9 cellular contexts compared by ENCODE assay signal in the genomic region with DNA sequence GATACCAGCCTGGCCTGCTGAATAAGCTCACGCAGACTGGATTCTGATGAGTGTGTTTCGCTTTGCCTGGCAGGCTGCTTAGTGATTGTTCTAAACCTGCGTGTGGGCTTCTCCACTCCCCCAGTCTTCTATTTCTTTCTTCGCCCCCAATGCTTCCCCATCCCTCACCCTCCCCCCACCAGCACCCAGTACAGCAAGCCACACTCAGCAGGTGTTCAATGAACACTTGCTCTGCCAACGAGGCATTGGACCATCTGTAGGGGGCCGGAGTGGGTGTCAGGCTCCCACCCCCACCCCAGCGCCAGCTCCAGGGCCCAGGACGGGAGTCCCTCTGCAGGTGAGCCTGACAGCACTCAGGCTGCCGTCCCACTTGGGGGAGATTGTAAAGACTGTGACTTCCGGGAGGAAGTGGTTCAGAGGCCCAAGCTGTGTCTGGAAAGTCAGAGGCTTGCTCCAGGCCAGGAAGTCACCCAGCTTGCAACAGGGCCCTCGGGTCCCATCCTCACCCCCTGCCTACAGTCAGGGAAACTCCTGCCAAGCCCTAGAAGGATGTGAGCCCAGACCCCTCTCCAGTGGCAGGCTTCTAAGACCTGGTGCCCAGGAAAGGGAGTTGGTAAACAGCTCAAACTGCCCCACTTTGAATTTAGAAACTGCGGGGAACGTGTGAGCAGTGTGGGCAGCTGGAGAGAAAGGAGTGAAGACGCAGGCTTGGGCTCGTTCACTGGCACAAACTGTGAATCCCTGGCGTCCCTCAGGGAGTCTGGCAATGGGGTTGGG.
DNase-seq lines count a peak whose midpoint lies in the region; ATAC-seq and TF ChIP-seq lines count a peak whose summit lies in the region.
"Had no signal": no experiment of that assay in that cellular context is flagged by ENCODE, and none has a peak within 500 bp of the region (broad histone marks: within the 10 kb centered on the region; RNA-seq: fewer than 3 reads in every experiment).

No MANE protein-coding gene starts in this region.

- H3K36me3 Mint-ChIP-seq in T-cell: no peaks in the 10 kb centered on the region
- H3K36me3 Mint-ChIP-seq in activated naive CD8-positive, alpha-beta T cell treated with anti-CD3 and anti-CD28 coated beads for 36 hours: peaks cover 19% of the 10 kb centered on the region
- H3K36me3 Mint-ChIP-seq in endothelial cell (ENCODE audit: low read depth, unreplicated experiment): peaks cover 5% of the 10 kb centered on the region
- no peaks in the 10 kb centered on the region for H3K36me3 Mint-ChIP-seq in osteocyte (ENCODE audit: unreplicated experiment)

- intact Hi-C loops in sigmoid colon (cut with DNase I): loop anchor here (5.0 to 10.0 kb wide), 4 partner anchors 93 to 628 kb away; partner anchors contain the start of gene CD82

- WGBS in sigmoid colon, 2 donors: 45 to 74% methylated on average over 16 of the region's 16 CpGs

- H3K4me1 ChIP-seq in sigmoid colon: peaks cover 0 to 31% (median 28%) of the 10 kb centered on the region in 4 donors

- H3K27me3 ChIP-seq in sigmoid colon: peaks cover 0 to 6% (median 0%) of the 10 kb centered on the region in 3 donors

- H3K9me3 ChIP-seq in sigmoid colon: no peaks in the 10 kb centered on the region

- TF ChIP-seq CTCF in sigmoid colon (IDR thresholded peaks at IDR 0.05) (no peak), endothelial cell (IDR thresholded peaks at IDR 0.05; ENCODE audit: unreplicated experiment) (no peak), osteocyte (IDR thresholded peaks at IDR 0.05) (no peak)

- no peaks in the 10 kb centered on the region for H3K27me3 Mint-ChIP-seq in T-cell
- H3K27me3 Mint-ChIP-seq in activated naive CD8-positive, alpha-beta T cell treated with anti-CD3 and anti-CD28 coated beads for 36 hours: no peaks in the 10 kb centered on the region
- H3K27me3 Mint-ChIP-seq in endothelial cell (ENCODE audit: unreplicated experiment): peaks cover 8% of the 10 kb centered on the region
- no peaks in the 10 kb centered on the region for H3K27me3 Mint-ChIP-seq in osteocyte (ENCODE audit: unreplicated experiment)

- H3K4me3 Mint-ChIP-seq in T-cell (peak overlapping the region; percentile 41 to 75 (median 47)), endothelial cell (ENCODE audit: unreplicated experiment) (no peak overlapping the region), osteocyte (ENCODE audit: unreplicated experiment) (no peak overlapping the region)
- H3K4me3 Mint-ChIP-seq in activated naive CD8-positive, alpha-beta T cell treated with anti-CD3 and anti-CD28 coated beads for 36 hours: peak overlapping the region; percentile 46

- POLR2A ChIA-PET in T-cell (lab: Charles Lee): interaction anchor here (0.6 to 0.7 kb wide), 4 partner anchors 10 to 972 kb away, joined by 3 to 6 read pairs (median 4); no protein-coding TSS in a partner anchor

- peak overlapping the region; percentile 98 for H3K27ac Mint-ChIP-seq in T-cell
- peak overlapping the region; percentile 93 for H3K27ac Mint-ChIP-seq in activated naive CD8-positive, alpha-beta T cell treated with anti-CD3 and anti-CD28 coated beads for 36 hours
- no peak overlapping the region for H3K27ac Mint-ChIP-seq in endothelial cell (ENCODE audit: unreplicated experiment)
- no peak overlapping the region for H3K27ac Mint-ChIP-seq in osteocyte (ENCODE audit: unreplicated experiment)

- peaks cover 57 to 63% (median 57%) of the 10 kb centered on the region in 3 donors for H3K4me1 Mint-ChIP-seq in T-cell
- peaks cover 48% of the 10 kb centered on the region for H3K4me1 Mint-ChIP-seq in activated naive CD8-positive, alpha-beta T cell treated with anti-CD3 and anti-CD28 coated beads for 36 hours
- peaks cover 27% of the 10 kb centered on the region for H3K4me1 Mint-ChIP-seq in endothelial cell (ENCODE audit: unreplicated experiment)
- H3K4me1 Mint-ChIP-seq in osteocyte (ENCODE audit: unreplicated experiment): peaks cover 42% of the 10 kb centered on the region

- H3K4me3 ChIP-seq in sigmoid colon: no peak overlapping the region

- H3K36me3 ChIP-seq in sigmoid colon: no peaks in the 10 kb centered on the region

- ATAC-seq in GM21825 (IDR thresholded peaks at IDR 0.05; ENCODE audit: unreplicated experiment): peak; percentile 85
- ATAC-seq in T-cell (replicated peaks in 1 of 4): peak; percentile 88 to 98 (median 95)
- no peak for ATAC-seq in HG03025 (IDR thresholded peaks at IDR 0.05; ENCODE audit: low FRiP score, unreplicated experiment)

- H3K27ac ChIP-seq in sigmoid colon: peak overlapping the region in 3 of 4 donors; percentile 74 to 84 (median 76)
- H3K27ac ChIP-seq: C4-2B had no signal

- CTCF ChIA-PET in T-cell (lab: Charles Lee): interaction anchor here (0.6 to 1.5 kb wide), 6 partner anchors 11 to 144 kb away, joined by 3 to 6 read pairs (median 6); no protein-coding TSS in a partner anchor

- no peak for TF ChIP-seq EP300 in sigmoid colon (IDR thresholded peaks at IDR 0.05)

- H3K9me3 Mint-ChIP-seq in T-cell (no peaks in the 10 kb centered on the region), endothelial cell (ENCODE audit: unreplicated experiment) (no peaks in the 10 kb centered on the region), osteocyte (ENCODE audit: unreplicated experiment) (no peaks in the 10 kb centered on the region)
- H3K9me3 Mint-ChIP-seq in activated naive CD8-positive, alpha-beta T cell treated with anti-CD3 and anti-CD28 coated beads for 36 hours: peaks cover 13% of the 10 kb centered on the region

- no peak for TF ChIP-seq POLR2A in sigmoid colon (IDR thresholded peaks at IDR 0.05)

- peak; percentile 67 for DNase-seq in Ammon's horn (ENCODE audit: low spot score)
- peak; percentile 44 to 72 (median 58) for DNase-seq in T-cell
- peak; percentile 50 for DNase-seq in activated naive CD8-positive, alpha-beta T cell treated with anti-CD3 and anti-CD28 coated beads for 36 hours
- DNase-seq in sigmoid colon: no peak
- DNase-seq in endothelial cell (ENCODE audit: low spot score): no peak
- DNase-seq in osteocyte (ENCODE audit: extremely low spot score, unreplicated experiment): no peak

Comparison
In these comparisons a context has a peak if more than half of its experiments do, and no peak if none do; other contexts are left out.
1. DNase-seq: peak in Ammon's horn (single experiment), T-cell (34 of 34) and activated naive CD8-positive, alpha-beta T cell treated with anti-CD3 and anti-CD28 coated beads for 36 hours (single experiment); none in sigmoid colon (single experiment), endothelial cell (single experiment) and osteocyte (single experiment).
2. H3K27ac Mint-ChIP-seq: peak in T-cell (2 of 2) and activated naive CD8-positive, alpha-beta T cell treated with anti-CD3 and anti-CD28 coated beads for 36 hours (single experiment); none in endothelial cell (single experiment) and osteocyte (single experiment).
3. H3K4me3 Mint-ChIP-seq: peak in T-cell (3 of 3) and activated naive CD8-positive, alpha-beta T cell treated with anti-CD3 and anti-CD28 coated beads for 36 hours (single experiment); none in endothelial cell (single experiment) and osteocyte (single experiment).